Comparison of ENCODE assay signal across 17 cellular contexts in the genomic region with DNA sequence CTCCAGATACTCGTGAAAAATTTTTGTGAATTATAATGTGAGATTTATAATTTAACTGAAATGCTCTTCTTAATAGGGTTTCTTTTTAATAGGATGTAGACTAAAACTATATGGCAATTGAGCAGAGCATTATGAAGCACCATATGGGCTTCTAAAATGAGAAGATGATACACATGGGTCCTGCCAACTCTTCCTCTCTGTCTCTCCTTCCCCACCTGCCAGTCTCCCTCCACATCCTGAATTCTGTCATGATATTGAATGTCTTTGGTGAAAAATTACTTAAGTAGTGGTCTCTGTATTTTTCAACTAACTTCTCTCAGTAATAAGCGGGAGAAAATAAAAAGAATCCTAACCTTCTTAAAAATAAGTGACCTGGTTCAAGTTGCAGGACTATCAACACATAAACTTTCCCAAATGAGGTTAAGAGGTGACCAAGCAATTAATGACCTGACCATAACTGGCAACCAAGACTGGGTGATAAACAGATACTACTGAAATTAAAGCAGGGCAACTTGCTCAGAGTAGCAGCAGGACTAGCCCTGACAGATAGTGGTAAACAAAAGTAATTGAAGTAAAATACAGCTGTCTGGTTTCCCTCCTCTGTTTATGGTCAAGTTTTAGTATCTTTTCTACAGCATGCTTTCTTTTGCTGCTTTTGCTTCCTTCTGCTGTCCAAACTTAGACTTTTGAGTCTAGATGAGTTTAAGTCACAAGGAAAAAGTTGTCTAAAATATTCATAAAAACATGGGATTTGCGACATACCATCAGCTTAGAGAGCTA.
"Had no signal": no experiment of that assay in that cellular context is flagged by ENCODE, and none has a peak within 500 bp of the region (broad histone marks: within the 10 kb centered on the region; RNA-seq: fewer than 3 reads in every experiment).

No MANE protein-coding gene starts in this region.

- H3K9me3 ChIP-seq: tibial nerve had no signal

- H3K4me1 Mint-ChIP-seq: stimulated activated naive B cell treated with anti-CD40 and anti-IgM and Interleukin-4, amounts not matched to agents 10 μg/mL and 1 μg/mL and 100 μg/mL, for 72 hours had no signal

- DNase-seq: activated CD4-positive, alpha-beta T cell treated with anti-CD3 and anti-CD28 coated beads for 48 hours; activated CD8-positive, alpha-beta memory T cell treated with anti-CD3 and anti-CD28 coated beads, Interleukin-2, amount 50 U/mL, for 48 hours; activated CD8-positive, alpha-beta T cell treated with anti-CD3 and anti-CD28 coated beads, Interleukin-2, amount 10 ng/mL, durations not matched to agents 7 days and 5 days; activated naive CD4-positive, alpha-beta T cell treated with Interleukin-2 at 50 U/mL for 16 hours; effector memory CD8-positive, alpha-beta T cell; foreskin fibroblast; immature natural killer cell; occipital lobe; stimulated activated CD4-positive, alpha-beta T cell treated with anti-CD3 and anti-CD28 coated beads, Interleukin-2, amount 100 ng/mL, for 24 hours; stimulated activated naive B cell treated with anti-CD40 and anti-IgM and Interleukin-4, amounts not matched to agents 10 μg/mL and 1 μg/mL and 100 μg/mL, for 72 hours had no signal

- H3K27ac ChIP-seq: tibial nerve had no signal

- ATAC-seq: activated CD8-positive, alpha-beta T cell treated with anti-CD3 and anti-CD28 coated beads, Interleukin-2, amount 10 ng/mL, durations not matched to agents 7 days and 5 days; effector memory CD8-positive, alpha-beta T cell; natural killer cell treated with Interleukin-12 subunit alpha and Interleukin-12 subunit beta and Interleukin-15 and Interleukin-18, amount 100 ng/mL, for 72 hours; sciatic nerve; stimulated activated naive B cell treated with anti-CD40 and anti-IgM and Interleukin-4, amounts not matched to agents 10 μg/mL and 1 μg/mL and 100 μg/mL, for 72 hours; WTC11 had no signal

- H3K27me3 Mint-ChIP-seq: dendritic cell treated with granulocyte-macrophage colony-stimulating factor and Interleukin-4, amounts not matched to agents 40 ng/mL and 50 ng/mL, for 4 days; effector memory CD8-positive, alpha-beta T cell; natural killer cell treated with Interleukin-12 subunit alpha and Interleukin-12 subunit beta and Interleukin-15 and Interleukin-18, amount 100 ng/mL, for 72 hours had no signal

- H3K27ac Mint-ChIP-seq: activated CD8-positive, alpha-beta T cell treated with anti-CD3 and anti-CD28 coated beads, Interleukin-2, amount 10 ng/mL, durations not matched to agents 7 days and 5 days; activated T-helper 1 cell treated with anti-CD3 and anti-CD28 coated beads, Interleukin-12 subunit alpha, Interleukin-12 subunit beta, Interleukin-2, Interleukin-4 antibody, amounts not matched to agents 30 ng/mL and 10 ng/mL and 1 ng/mL, durations not matched to agents 14 hours and 24 hours and 36 hours; dendritic cell treated with granulocyte-macrophage colony-stimulating factor and Interleukin-4, amounts not matched to agents 40 ng/mL and 50 ng/mL, for 4 days; effector memory CD8-positive, alpha-beta T cell; immature natural killer cell; natural killer cell treated with Interleukin-12 subunit alpha and Interleukin-12 subunit beta and Interleukin-15 and Interleukin-18, amount 100 ng/mL, for 72 hours; stimulated activated naive B cell treated with anti-CD40 and anti-IgM and Interleukin-4, amounts not matched to agents 10 μg/mL and 1 μg/mL and 100 μg/mL, for 72 hours; WTC11 had no signal

- H3K36me3 ChIP-seq: tibial nerve had no signal

- H3K27me3 ChIP-seq: tibial nerve had no signal

- H3K4me3 Mint-ChIP-seq: activated CD8-positive, alpha-beta T cell treated with anti-CD3 and anti-CD28 coated beads, Interleukin-2, amount 10 ng/mL, durations not matched to agents 7 days and 5 days; activated T-helper 1 cell treated with anti-CD3 and anti-CD28 coated beads, Interleukin-12 subunit alpha, Interleukin-12 subunit beta, Interleukin-2, Interleukin-4 antibody, amounts not matched to agents 30 ng/mL and 10 ng/mL and 1 ng/mL, durations not matched to agents 14 hours and 24 hours and 36 hours; dendritic cell treated with granulocyte-macrophage colony-stimulating factor and Interleukin-4, amounts not matched to agents 40 ng/mL and 50 ng/mL, for 4 days; effector memory CD8-positive, alpha-beta T cell; immature natural killer cell; natural killer cell treated with Interleukin-12 subunit alpha and Interleukin-12 subunit beta and Interleukin-15 and Interleukin-18, amount 100 ng/mL, for 72 hours; stimulated activated naive B cell treated with anti-CD40 and anti-IgM and Interleukin-4, amounts not matched to agents 10 μg/mL and 1 μg/mL and 100 μg/mL, for 72 hours; WTC11 had no signal

- H3K9me3 Mint-ChIP-seq: activated T-helper 1 cell treated with anti-CD3 and anti-CD28 coated beads, Interleukin-12 subunit alpha, Interleukin-12 subunit beta, Interleukin-2, Interleukin-4 antibody, amounts not matched to agents 30 ng/mL and 10 ng/mL and 1 ng/mL, durations not matched to agents 14 hours and 24 hours and 36 hours; dendritic cell treated with granulocyte-macrophage colony-stimulating factor and Interleukin-4, amounts not matched to agents 40 ng/mL and 50 ng/mL, for 4 days; natural killer cell treated with Interleukin-12 subunit alpha and Interleukin-12 subunit beta and Interleukin-15 and Interleukin-18, amount 100 ng/mL, for 72 hours; stimulated activated naive B cell treated with anti-CD40 and anti-IgM and Interleukin-4, amounts not matched to agents 10 μg/mL and 1 μg/mL and 100 μg/mL, for 72 hours; WTC11 had no signal

- H3K36me3 Mint-ChIP-seq: immature natural killer cell; natural killer cell treated with Interleukin-12 subunit alpha and Interleukin-12 subunit beta and Interleukin-15 and Interleukin-18, amount 100 ng/mL, for 72 hours; stimulated activated naive B cell treated with anti-CD40 and anti-IgM and Interleukin-4, amounts not matched to agents 10 μg/mL and 1 μg/mL and 100 μg/mL, for 72 hours; WTC11 had no signal

- H3K4me3 ChIP-seq: lung, tibial nerve had no signal
